ENCODE assay signal across 27 cellular contexts in the genomic region with DNA sequence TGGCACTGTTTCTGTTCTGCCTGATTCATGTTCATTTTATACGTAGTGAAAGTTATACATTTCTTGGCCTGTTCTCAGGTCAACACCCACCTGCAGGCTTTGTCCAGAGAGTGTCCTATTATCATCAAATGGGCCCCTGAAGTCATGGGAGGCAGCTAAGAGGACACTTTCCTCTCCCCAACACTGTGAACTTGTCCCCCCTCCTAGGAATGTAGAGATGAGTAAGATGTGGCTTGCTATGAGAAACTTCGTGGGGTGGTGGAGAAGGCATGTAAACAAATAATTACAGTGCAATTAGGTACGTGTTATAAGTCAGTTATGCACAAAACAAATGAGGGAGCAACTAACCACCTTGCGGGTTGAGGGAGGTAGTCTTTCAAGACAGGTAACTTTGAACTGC. TPM values are rescaled to one million over a fixed set of nuclear protein-coding genes. Genes with fewer than 3 reads are reported as not detected.
"Had no signal": no experiment of that assay in that cellular context is flagged by ENCODE, and none has a peak within 500 bp of the region (broad histone marks: within the 10 kb centered on the region; RNA-seq: fewer than 3 reads in every experiment).

No MANE protein-coding gene starts in this region.

- H3K4me3 Mint-ChIP-seq: activated CD4-positive, alpha-beta memory T cell treated with anti-CD3 and anti-CD28 coated beads for 36 hours; activated CD4-positive, alpha-beta T cell treated with anti-CD3 and anti-CD28 coated beads for 36 hours; activated naive CD4-positive, alpha-beta T cell treated with anti-CD3 and anti-CD28 coated beads for 36 hours; activated naive CD8-positive, alpha-beta T cell treated with anti-CD3 and anti-CD28 coated beads, Interleukin-2, amount 10 ng/mL, durations not matched to agents 7 days and 5 days; activated T-cell treated with anti-CD3 and anti-CD28 coated beads, Interleukin-2, amount 50 U/mL, for 4 hours; T-cell had no signal

- H3K36me3 Mint-ChIP-seq: activated CD4-positive, alpha-beta memory T cell treated with anti-CD3 and anti-CD28 coated beads for 36 hours; activated naive CD8-positive, alpha-beta T cell treated with anti-CD3 and anti-CD28 coated beads, Interleukin-2, amount 10 ng/mL, durations not matched to agents 7 days and 5 days; T-cell had no signal

- H3K4me3 ChIP-seq: adrenal gland, colonic mucosa, MG63 had no signal

- H3K4me1 Mint-ChIP-seq: activated CD4-positive, alpha-beta T cell treated with anti-CD3 and anti-CD28 coated beads for 36 hours; activated naive CD8-positive, alpha-beta T cell treated with anti-CD3 and anti-CD28 coated beads, Interleukin-2, amount 10 ng/mL, durations not matched to agents 7 days and 5 days; T-cell had no signal

- H3K27me3 ChIP-seq: adrenal gland, colonic mucosa, MG63 had no signal

- H3K27ac ChIP-seq: adrenal gland, colonic mucosa, VCaP had no signal

- H3K27ac Mint-ChIP-seq: activated CD4-positive, alpha-beta memory T cell treated with anti-CD3 and anti-CD28 coated beads for 36 hours; activated CD4-positive, alpha-beta T cell treated with anti-CD3 and anti-CD28 coated beads for 36 hours; activated naive CD4-positive, alpha-beta T cell treated with anti-CD3 and anti-CD28 coated beads for 36 hours; activated naive CD8-positive, alpha-beta T cell treated with anti-CD3 and anti-CD28 coated beads, Interleukin-2, amount 10 ng/mL, durations not matched to agents 7 days and 5 days; T-cell had no signal

- ATAC-seq: activated CD4-positive, alpha-beta T cell treated with anti-CD3 and anti-CD28 coated beads for 36 hours; activated T-cell treated with anti-CD3 and anti-CD28 coated beads, Interleukin-2, amount 50 U/mL, for 4 hours; T-cell had no signal

- H3K4me1 ChIP-seq: colonic mucosa had no signal

- DNase-seq: activated CD4-positive, alpha-beta memory T cell treated with anti-CD3 and anti-CD28 coated beads for 36 hours; activated CD4-positive, alpha-beta T cell treated with anti-CD3 and anti-CD28 coated beads for 36 hours; activated CD8-positive, alpha-beta memory T cell treated with anti-CD3 and anti-CD28 coated beads for 24 hours; activated gamma-delta T cell; activated naive CD4-positive, alpha-beta T cell treated with anti-CD3 and anti-CD28 coated beads for 36 hours; activated naive CD8-positive, alpha-beta T cell treated with anti-CD3 and anti-CD28 coated beads, Interleukin-2, amount 10 ng/mL, durations not matched to agents 7 days and 5 days; activated T-cell treated with anti-CD3 and anti-CD28 coated beads, Interleukin-2, amount 50 U/mL, for 4 hours; adrenal gland; anterior cingulate cortex; cerebellar nuclear complex; colonic mucosa; MG63; MV-4-11; NCI-H1092 treated with DMSO at 0.1 percent for 48 hours; NCI-H1417 treated with DMSO at 0.1 percent for 48 hours; NCI-H1694; NCI-H2029; NCI-H2107; NCI-H2171 treated with DMSO at 0.1 percent for 48 hours; NCI-H226; NCI-H526; NCI-H774; SIG-M5; T-cell; T-helper 2 cell; T1000 had no signal

- H3K27me3 Mint-ChIP-seq: activated CD4-positive, alpha-beta T cell treated with anti-CD3 and anti-CD28 coated beads for 36 hours; activated naive CD8-positive, alpha-beta T cell treated with anti-CD3 and anti-CD28 coated beads, Interleukin-2, amount 10 ng/mL, durations not matched to agents 7 days and 5 days had no signal

- H3K9me3 ChIP-seq: adrenal gland, colonic mucosa, MG63 had no signal

- H3K36me3 ChIP-seq: adrenal gland, colonic mucosa, MG63 had no signal

- H3K9me3 Mint-ChIP-seq: activated naive CD4-positive, alpha-beta T cell treated with anti-CD3 and anti-CD28 coated beads for 36 hours; activated naive CD8-positive, alpha-beta T cell treated with anti-CD3 and anti-CD28 coated beads, Interleukin-2, amount 10 ng/mL, durations not matched to agents 7 days and 5 days; activated T-cell treated with anti-CD3 and anti-CD28 coated beads, Interleukin-2, amount 50 U/mL, for 4 hours; T-cell had no signal

RNA-seq across cellular contexts. Expression of gene COL4A3, which starts 57.9 kb away (rescaled TPM):
- total RNA-seq: activated CD4-positive, alpha-beta memory T cell treated with anti-CD3 and anti-CD28 coated beads for 36 hours; activated CD4-positive, alpha-beta T cell treated with anti-CD3 and anti-CD28 coated beads for 36 hours; activated naive CD4-positive, alpha-beta T cell treated with anti-CD3 and anti-CD28 coated beads for 36 hours; activated naive CD8-positive, alpha-beta T cell treated with anti-CD3 and anti-CD28 coated beads, Interleukin-2, amount 10 ng/mL, durations not matched to agents 7 days and 5 days had no signal

RNA-seq across cellular contexts. Expression of gene COL4A4, which starts 58.3 kb away (rescaled TPM):
- total RNA-seq: activated CD4-positive, alpha-beta memory T cell treated with anti-CD3 and anti-CD28 coated beads for 36 hours; activated CD4-positive, alpha-beta T cell treated with anti-CD3 and anti-CD28 coated beads for 36 hours; activated naive CD4-positive, alpha-beta T cell treated with anti-CD3 and anti-CD28 coated beads for 36 hours; activated naive CD8-positive, alpha-beta T cell treated with anti-CD3 and anti-CD28 coated beads, Interleukin-2, amount 10 ng/mL, durations not matched to agents 7 days and 5 days had no signal
